8 cellular contexts compared by ENCODE assay signal in genomic region chrX:9340619-9341304, GRCh38.
DNase-seq lines count a peak whose midpoint lies in the region; ATAC-seq and TF ChIP-seq lines count a peak whose summit lies in the region.

No MANE protein-coding gene starts in this region.

- intact Hi-C loops in CD14-positive monocyte (cut with micrococcal nuclease): no loop called here

- DNase-seq in CD14-positive monocyte (ENCODE audit: low spot score) (peak; percentile 63), fibroblast of pulmonary artery (ENCODE audit: low read depth) (peak; percentile 76), pons (ENCODE audit: low spot score) (peak; percentile 58), NCI-H345 (lab: John Stamatoyannopoulos, UW) (no peak), NCI-H2081 treated with DMSO at 0.1 percent for 48 hours (lab: John Stamatoyannopoulos, UW) (no peak)
- DNase-seq in activated CD4-positive, alpha-beta T cell treated with anti-CD3 and anti-CD28 coated beads, Interleukin-2, amount 50 U/mL, for 1 hour: peak; percentile 29

- H3K27ac Mint-ChIP-seq in CD14-positive monocyte: peak overlapping the region; percentile 94 to 99 (median 97)
- H3K27ac Mint-ChIP-seq in IgD-negative memory B cell: peak overlapping the region; percentile 93 to 97 (median 96)

- peaks cover 43% of the 10 kb centered on the region for H3K4me1 Mint-ChIP-seq in CD14-positive monocyte
- H3K4me1 Mint-ChIP-seq in IgD-negative memory B cell: peaks cover 19 to 36% (median 31%) of the 10 kb centered on the region in 3 donors

- peak; percentile 32 for ATAC-seq in GM19351 (IDR thresholded peaks at IDR 0.05; ENCODE audit: unreplicated experiment)

- H3K36me3 Mint-ChIP-seq in CD14-positive monocyte (no peaks in the 10 kb centered on the region), IgD-negative memory B cell (no peaks in the 10 kb centered on the region)

- H3K27me3 Mint-ChIP-seq in CD14-positive monocyte (ENCODE audit: low read depth in 3 of 3) (peaks cover 0 to 9% (median 2%) of the 10 kb centered on the region in 3 donors), IgD-negative memory B cell (no peaks in the 10 kb centered on the region)

- H3K4me3 Mint-ChIP-seq in CD14-positive monocyte (peak overlapping the region; percentile 72 to 87), IgD-negative memory B cell (peak overlapping the region; percentile 74 to 96 (median 92))

- TF ChIP-seq CTCF in CD14-positive monocyte (IDR thresholded peaks at IDR 0.05): no peak
- TF ChIP-seq CTCF in fibroblast of pulmonary artery (IDR thresholded peaks at IDR 0.05; ENCODE audit: low read length, missing control alignments): no peak

- peaks cover 0 to 3% (median 0%) of the 10 kb centered on the region in 7 donors for H3K9me3 Mint-ChIP-seq in CD14-positive monocyte
- no peaks in the 10 kb centered on the region for H3K9me3 Mint-ChIP-seq in IgD-negative memory B cell

- peak overlapping the region; percentile 14 for H3K4me3 ChIP-seq in fibroblast of pulmonary artery (replicated peaks; ENCODE audit: low read depth, low read length)

Comparison
In these comparisons a context has a peak if more than half of its experiments do, and no peak if none do; other contexts are left out.
1. DNase-seq: peak in CD14-positive monocyte (single experiment), activated CD4-positive, alpha-beta T cell treated with anti-CD3 and anti-CD28 coated beads, Interleukin-2, amount 50 U/mL, for 1 hour (single experiment), fibroblast of pulmonary artery (single experiment) and pons (single experiment); none in NCI-H345 (single experiment) and NCI-H2081 treated with DMSO at 0.1 percent for 48 hours (single experiment).